8 cellular contexts compared by ENCODE assay signal in genomic region chr1:8396083-8396911, GRCh38.
A peak's percentile ranks its signal among the peaks of the same experiment; 100 is the strongest.
DNase-seq lines count a peak whose midpoint lies in the region; ATAC-seq and TF ChIP-seq lines count a peak whose summit lies in the region.

No MANE protein-coding gene starts in this region.

- H3K4me1 ChIP-seq in heart right ventricle, result peaks cover 16 to 84% (median 78%) of the 10 kb centered on the region in 9 donors

- intact Hi-C loops in activated T-helper 1 cell treated with anti-CD3 and anti-CD28 coated beads, Interleukin-12 subunit alpha, Interleukin-12 subunit beta, Interleukin-2, Interleukin-4 antibody, amounts not matched to agents 30 ng/mL and 10 ng/mL and 1 ng/mL, durations not matched to agents 14 hours and 24 hours and 36 hours (cut with micrococcal nuclease), result loop anchor here (2.0 to 5.0 kb wide), 4 partner anchors 116 to 451 kb away; no protein-coding TSS in a partner anchor
- intact Hi-C loops in heart right ventricle (cut with DNase I), result no loop called here

- peak overlapping the region in 2 of 10 donors; percentile 1 to 34 for H3K4me3 ChIP-seq in heart right ventricle

- peak overlapping the region; percentile 35 to 82 (median 73) for H3K27ac ChIP-seq in heart right ventricle

- H3K4me3 Mint-ChIP-seq in HFFc6, result peak overlapping the region; percentile 85
- peak overlapping the region; percentile 35 for H3K4me3 Mint-ChIP-seq in activated T-helper 1 cell treated with anti-CD3 and anti-CD28 coated beads, Interleukin-12 subunit alpha, Interleukin-12 subunit beta, Interleukin-2, Interleukin-4 antibody, amounts not matched to agents 30 ng/mL and 10 ng/mL and 1 ng/mL, durations not matched to agents 14 hours and 24 hours and 36 hours
- peak overlapping the region; percentile 75 for H3K4me3 Mint-ChIP-seq in stimulated activated memory B cell treated with anti-CD40 and anti-IgM and Interleukin-4, amounts not matched to agents 10 μg/mL and 1 μg/mL and 100 μg/mL, for 72 hours

- 18 to 25% methylated on average over 8 of the region's 8 CpGs for WGBS in heart right ventricle, 2 donors

- no peaks in the 10 kb centered on the region for H3K9me3 Mint-ChIP-seq in HFFc6
- H3K9me3 Mint-ChIP-seq in activated T-helper 1 cell treated with anti-CD3 and anti-CD28 coated beads, Interleukin-12 subunit alpha, Interleukin-12 subunit beta, Interleukin-2, Interleukin-4 antibody, amounts not matched to agents 30 ng/mL and 10 ng/mL and 1 ng/mL, durations not matched to agents 14 hours and 24 hours and 36 hours, result no peaks in the 10 kb centered on the region
- no peaks in the 10 kb centered on the region for H3K9me3 Mint-ChIP-seq in stimulated activated memory B cell treated with anti-CD40 and anti-IgM and Interleukin-4, amounts not matched to agents 10 μg/mL and 1 μg/mL and 100 μg/mL, for 72 hours

- H3K27ac Mint-ChIP-seq in HFFc6, result peak overlapping the region; percentile 97
- peak overlapping the region; percentile 71 for H3K27ac Mint-ChIP-seq in activated T-helper 1 cell treated with anti-CD3 and anti-CD28 coated beads, Interleukin-12 subunit alpha, Interleukin-12 subunit beta, Interleukin-2, Interleukin-4 antibody, amounts not matched to agents 30 ng/mL and 10 ng/mL and 1 ng/mL, durations not matched to agents 14 hours and 24 hours and 36 hours
- H3K27ac Mint-ChIP-seq in stimulated activated memory B cell treated with anti-CD40 and anti-IgM and Interleukin-4, amounts not matched to agents 10 μg/mL and 1 μg/mL and 100 μg/mL, for 72 hours, result peak overlapping the region; percentile 23

- peaks cover 6% of the 10 kb centered on the region for H3K27me3 Mint-ChIP-seq in HFFc6 (ENCODE audit: insufficient read depth)
- H3K27me3 Mint-ChIP-seq in activated T-helper 1 cell treated with anti-CD3 and anti-CD28 coated beads, Interleukin-12 subunit alpha, Interleukin-12 subunit beta, Interleukin-2, Interleukin-4 antibody, amounts not matched to agents 30 ng/mL and 10 ng/mL and 1 ng/mL, durations not matched to agents 14 hours and 24 hours and 36 hours (ENCODE audit: insufficient read depth), result no peaks in the 10 kb centered on the region
- H3K27me3 Mint-ChIP-seq in stimulated activated memory B cell treated with anti-CD40 and anti-IgM and Interleukin-4, amounts not matched to agents 10 μg/mL and 1 μg/mL and 100 μg/mL, for 72 hours, result no peaks in the 10 kb centered on the region

- DNase-seq in HFFc6, result peak; percentile 61
- DNase-seq in activated T-helper 1 cell treated with anti-CD3 and anti-CD28 coated beads, Interleukin-12 subunit alpha, Interleukin-12 subunit beta, Interleukin-2, Interleukin-4 antibody, amounts not matched to agents 30 ng/mL and 10 ng/mL and 1 ng/mL, durations not matched to agents 14 hours and 24 hours and 36 hours (ENCODE audit: low spot score), result no peak
- no peak for DNase-seq in heart right ventricle
- DNase-seq in GM19240 (ENCODE audit: insufficient read length, low spot score), result no peak
- DNase-seq in activated effector memory CD4-positive, alpha-beta T cell treated with anti-CD3 and anti-CD28 coated beads, Interleukin-2, amount 50 U/mL, for 16 hours, result no peak
- DNase-seq in NCI-H146 treated with DMSO at 0.1 percent for 48 hours (lab: John Stamatoyannopoulos, UW; ENCODE audit: unreplicated experiment), result no peak

- ATAC-seq in heart right ventricle (peak in 4 of 8 donors; percentile 10 to 27 (median 20)), GM21528 (IDR thresholded peaks at IDR 0.05; ENCODE audit: low FRiP score, unreplicated experiment) (no peak)
- no peak for ATAC-seq in stimulated activated memory B cell treated with anti-CD40 and anti-IgM and Interleukin-4, amounts not matched to agents 10 μg/mL and 1 μg/mL and 100 μg/mL, for 72 hours

- no peaks in the 10 kb centered on the region for H3K9me3 ChIP-seq in heart right ventricle

- no peaks in the 10 kb centered on the region for H3K27me3 ChIP-seq in heart right ventricle

- peaks cover 25% of the 10 kb centered on the region for H3K36me3 Mint-ChIP-seq in HFFc6 (ENCODE audit: low read depth)
- peaks cover 15% of the 10 kb centered on the region for H3K36me3 Mint-ChIP-seq in activated T-helper 1 cell treated with anti-CD3 and anti-CD28 coated beads, Interleukin-12 subunit alpha, Interleukin-12 subunit beta, Interleukin-2, Interleukin-4 antibody, amounts not matched to agents 30 ng/mL and 10 ng/mL and 1 ng/mL, durations not matched to agents 14 hours and 24 hours and 36 hours (ENCODE audit: low read depth)
- peaks cover 27% of the 10 kb centered on the region for H3K36me3 Mint-ChIP-seq in stimulated activated memory B cell treated with anti-CD40 and anti-IgM and Interleukin-4, amounts not matched to agents 10 μg/mL and 1 μg/mL and 100 μg/mL, for 72 hours

- H3K4me1 Mint-ChIP-seq in HFFc6 (ENCODE audit: low read depth), result peaks cover 80% of the 10 kb centered on the region
- H3K4me1 Mint-ChIP-seq in activated T-helper 1 cell treated with anti-CD3 and anti-CD28 coated beads, Interleukin-12 subunit alpha, Interleukin-12 subunit beta, Interleukin-2, Interleukin-4 antibody, amounts not matched to agents 30 ng/mL and 10 ng/mL and 1 ng/mL, durations not matched to agents 14 hours and 24 hours and 36 hours (ENCODE audit: low read depth), result peaks cover 66% of the 10 kb centered on the region
- peaks cover 56% of the 10 kb centered on the region for H3K4me1 Mint-ChIP-seq in stimulated activated memory B cell treated with anti-CD40 and anti-IgM and Interleukin-4, amounts not matched to agents 10 μg/mL and 1 μg/mL and 100 μg/mL, for 72 hours

- H3K36me3 ChIP-seq in heart right ventricle, result peaks cover 0 to 45% (median 2%) of the 10 kb centered on the region in 9 donors

- TF ChIP-seq CTCF in HFFc6 (IDR thresholded peaks at IDR 0.05), result no peak
- TF ChIP-seq CTCF in heart right ventricle (IDR thresholded peaks at IDR 0.05), result no peak

Comparison
In these comparisons a context has a peak if more than half of its experiments do, and no peak if none do; other contexts are left out.
1. H3K27ac Mint-ChIP-seq: peak in every context shown above with its lines; median percentile 97 in HFFc6; 71 in activated T-helper 1 cell treated with anti-CD3 and anti-CD28 coated beads, Interleukin-12 subunit alpha, Interleukin-12 subunit beta, Interleukin-2, Interleukin-4 antibody, amounts not matched to agents 30 ng/mL and 10 ng/mL and 1 ng/mL, durations not matched to agents 14 hours and 24 hours and 36 hours; 23 in stimulated activated memory B cell treated with anti-CD40 and anti-IgM and Interleukin-4, amounts not matched to agents 10 μg/mL and 1 μg/mL and 100 μg/mL, for 72 hours.
2. H3K4me3 Mint-ChIP-seq: peak in every context shown above with its lines; median percentile 85 in HFFc6; 75 in stimulated activated memory B cell treated with anti-CD40 and anti-IgM and Interleukin-4, amounts not matched to agents 10 μg/mL and 1 μg/mL and 100 μg/mL, for 72 hours; 35 in activated T-helper 1 cell treated with anti-CD3 and anti-CD28 coated beads, Interleukin-12 subunit alpha, Interleukin-12 subunit beta, Interleukin-2, Interleukin-4 antibody, amounts not matched to agents 30 ng/mL and 10 ng/mL and 1 ng/mL, durations not matched to agents 14 hours and 24 hours and 36 hours.